ENCODE assay signal across 8 cellular contexts in genomic region chr16:27318399-27319256, GRCh38. TPM values are rescaled to one million over a fixed set of nuclear protein-coding genes. Genes with fewer than 3 reads are reported as not detected.
DNase-seq lines count a peak whose midpoint lies in the region; ATAC-seq and TF ChIP-seq lines count a peak whose summit lies in the region.

No MANE protein-coding gene starts in this region.

- H3K36me3 ChIP-seq in breast epithelium (no peaks in the 10 kb centered on the region), mucosa of descending colon (ENCODE audit: low read depth) (no peaks in the 10 kb centered on the region)

- no peaks in the 10 kb centered on the region for H3K27me3 ChIP-seq in breast epithelium

- DNase-seq in T-helper 2 cell treated with Interferon-gamma antibody and Interleukin-4, amounts not matched to agents 5 μg/mL and 100 μg/mL, for 36 hours (ENCODE audit: low spot score) = peak; percentile 75
- DNase-seq in breast epithelium (ENCODE audit: low spot score in 2 of 2) = peak in 1 of 2 donors; percentile 34
- peak in 2 of 3 donors; percentile 45 to 65 for DNase-seq in mucosa of descending colon
- peak; percentile 45 for DNase-seq in stimulated activated naive CD4-positive, alpha-beta T cell treated with Interleukin-2 at 50 U/mL for 16 hours (lab: John Stamatoyannopoulos, UW)
- no peak for DNase-seq in AG08396 (ENCODE audit: low spot score)
- DNase-seq in NCI-H526 (lab: John Stamatoyannopoulos, UW) = no peak

- peaks cover 56% of the 10 kb centered on the region for H3K4me1 Mint-ChIP-seq in T-helper 2 cell treated with Interferon-gamma antibody and Interleukin-4, amounts not matched to agents 5 μg/mL and 100 μg/mL, for 36 hours (ENCODE audit: low read depth)

- TF ChIP-seq CTCF in breast epithelium (IDR thresholded peaks at IDR 0.05) (no peak), mucosa of descending colon (IDR thresholded peaks at IDR 0.05) (no peak)

- H3K9me3 ChIP-seq in breast epithelium (no peaks in the 10 kb centered on the region), mucosa of descending colon (no peaks in the 10 kb centered on the region)

- H3K36me3 Mint-ChIP-seq in T-helper 2 cell treated with Interferon-gamma antibody and Interleukin-4, amounts not matched to agents 5 μg/mL and 100 μg/mL, for 36 hours (ENCODE audit: low read depth) = peaks cover 93% of the 10 kb centered on the region

- ATAC-seq in GM19455 (IDR thresholded peaks at IDR 0.05; ENCODE audit: unreplicated experiment) = peak; percentile 43
- no peak for ATAC-seq in mucosa of descending colon
- no peak for ATAC-seq in GM21526 (IDR thresholded peaks at IDR 0.05; ENCODE audit: low FRiP score, unreplicated experiment)

- TF ChIP-seq POLR2A in breast epithelium (IDR thresholded peaks at IDR 0.05) = no peak

- H3K27ac Mint-ChIP-seq in T-helper 2 cell treated with Interferon-gamma antibody and Interleukin-4, amounts not matched to agents 5 μg/mL and 100 μg/mL, for 36 hours = peak overlapping the region; percentile 97

- H3K9me3 Mint-ChIP-seq in T-helper 2 cell treated with Interferon-gamma antibody and Interleukin-4, amounts not matched to agents 5 μg/mL and 100 μg/mL, for 36 hours = no peaks in the 10 kb centered on the region

- H3K4me3 ChIP-seq in breast epithelium (peak overlapping the region in 2 of 3 donors; percentile 90 to 100), mucosa of descending colon (no peak overlapping the region)

- H3K4me1 ChIP-seq in breast epithelium (peaks cover 0 to 8% of the 10 kb centered on the region in 2 donors), mucosa of descending colon (ENCODE audit: low read depth) (peaks cover 75% of the 10 kb centered on the region)

- peak overlapping the region; percentile 98 for H3K4me3 Mint-ChIP-seq in T-helper 2 cell treated with Interferon-gamma antibody and Interleukin-4, amounts not matched to agents 5 μg/mL and 100 μg/mL, for 36 hours

- intact Hi-C loops in breast epithelium (cut with DNase I; ENCODE audit: low total_unique reads) (loop anchor here (10.0 kb wide), 1 partner anchor 84 kb away; no protein-coding TSS in a partner anchor), mucosa of descending colon (cut with DNase I, micrococcal nuclease) (loop anchor here in 1 of 2 donors (10.0 kb wide), 1 partner anchor 84 kb away; no protein-coding TSS in a partner anchor)

- H3K27ac ChIP-seq in breast epithelium = peak overlapping the region; percentile 97 to 100

- H3K27me3 Mint-ChIP-seq in T-helper 2 cell treated with Interferon-gamma antibody and Interleukin-4, amounts not matched to agents 5 μg/mL and 100 μg/mL, for 36 hours (ENCODE audit: low read depth) = no peaks in the 10 kb centered on the region

RNA-seq across cellular contexts. Expression of gene IL4R, which starts 4.9 kb away (rescaled TPM):
- 10 to 100 TPM; 18.7 to 53.4 (median 51.8) TPM for total RNA-seq in breast epithelium
- total RNA-seq in mucosa of descending colon = 100 to 1,000 TPM; 131 to 207 (median 164) TPM

RNA-seq across cellular contexts. Expression of gene NSMCE1, which starts 50.1 kb away (rescaled TPM):
- total RNA-seq in breast epithelium (10 to 100 TPM; 32.4 to 54.6 (median 51.8) TPM), mucosa of descending colon (10 to 100 TPM; 39.3 to 50.1 (median 48.9) TPM)

Comparison
In these comparisons a context has a peak if more than half of its experiments do, and no peak if none do; other contexts are left out.
1. DNase-seq: peak in T-helper 2 cell treated with Interferon-gamma antibody and Interleukin-4, amounts not matched to agents 5 μg/mL and 100 μg/mL, for 36 hours (single experiment), mucosa of descending colon (2 of 3) and stimulated activated naive CD4-positive, alpha-beta T cell treated with Interleukin-2 at 50 U/mL for 16 hours (single experiment); none in AG08396 (single experiment) and NCI-H526 (0 of 2).